Comparison of ENCODE assay signal across 19 cellular contexts in the genomic region with DNA sequence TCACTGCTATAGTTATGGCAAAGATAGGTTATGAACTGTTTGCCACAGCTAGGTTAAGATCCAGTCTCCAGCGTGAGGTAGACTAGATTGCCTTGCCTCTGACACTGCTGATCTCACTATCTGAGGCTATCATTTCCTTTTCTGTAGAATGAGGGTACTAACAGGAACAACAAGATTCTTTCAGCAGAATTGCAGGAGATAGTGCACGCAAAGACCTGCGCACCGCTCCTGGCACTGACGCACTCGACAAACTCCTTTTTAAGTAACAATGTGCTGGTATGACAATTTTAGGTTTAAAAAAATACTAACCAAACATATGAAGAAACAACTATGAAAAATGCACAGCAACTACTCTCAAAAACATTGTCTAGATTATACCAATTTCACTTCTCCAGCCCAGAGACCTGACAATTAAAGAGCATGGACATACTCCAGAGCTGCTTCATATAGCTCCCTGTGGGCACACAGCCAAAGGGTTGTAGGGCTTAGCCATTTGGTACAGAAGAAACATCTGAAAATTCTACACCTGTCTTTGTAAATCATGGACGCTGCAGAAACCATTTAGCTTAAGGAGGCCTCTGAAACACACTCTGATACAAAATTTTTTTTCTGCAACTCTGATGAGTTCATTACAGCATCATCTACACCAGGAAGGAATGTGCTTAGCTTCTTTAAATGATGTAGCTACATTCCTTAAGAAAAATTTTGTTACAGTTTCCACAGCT.
"Had no signal": no experiment of that assay in that cellular context is flagged by ENCODE, and none has a peak within 500 bp of the region (broad histone marks: within the 10 kb centered on the region; RNA-seq: fewer than 3 reads in every experiment).

No MANE protein-coding gene starts in this region.

- H3K9me3 ChIP-seq: esophagus squamous epithelium, suprapubic skin, transverse colon had no signal

- H3K9me3 Mint-ChIP-seq: dendritic cell treated with granulocyte-macrophage colony-stimulating factor and Interleukin-4, amounts not matched to agents 40 ng/mL and 50 ng/mL, for 4 days had no signal

- H3K27ac ChIP-seq: cardiac muscle cell, esophagus squamous epithelium, foreskin keratinocyte, left lung, skin epidermis, suprapubic skin, transverse colon had no signal

- H3K4me3 ChIP-seq: cardiac muscle cell, esophagus squamous epithelium, left lung, skin epidermis, suprapubic skin, transverse colon had no signal

- H3K4me3 Mint-ChIP-seq: activated CD4-positive, alpha-beta memory T cell treated with anti-CD3 and anti-CD28 coated beads for 36 hours; activated naive CD8-positive, alpha-beta T cell; dendritic cell treated with granulocyte-macrophage colony-stimulating factor and Interleukin-4, amounts not matched to agents 40 ng/mL and 50 ng/mL, for 4 days; neural crest cell; stimulated activated naive CD8-positive, alpha-beta T cell treated with anti-CD3 and anti-CD28 coated beads, Interleukin-15, Interleukin-2, amounts not matched to agents 100 ng/mL and 50 ng/mL, for 24 hours; WTC11 had no signal

- H3K4me1 ChIP-seq: esophagus squamous epithelium, foreskin keratinocyte, left lung, suprapubic skin had no signal

- ATAC-seq: foreskin keratinocyte, left lung, WTC11 had no signal

- H3K27ac Mint-ChIP-seq: activated CD4-positive, alpha-beta memory T cell treated with anti-CD3 and anti-CD28 coated beads for 36 hours; activated naive CD8-positive, alpha-beta T cell; dendritic cell treated with granulocyte-macrophage colony-stimulating factor and Interleukin-4, amounts not matched to agents 40 ng/mL and 50 ng/mL, for 4 days; progenitor cell of endocrine pancreas; stimulated activated naive CD8-positive, alpha-beta T cell treated with anti-CD3 and anti-CD28 coated beads, Interleukin-15, Interleukin-2, amounts not matched to agents 100 ng/mL and 50 ng/mL, for 24 hours; WTC11 had no signal

- DNase-seq: activated CD4-positive, alpha-beta memory T cell treated with anti-CD3 and anti-CD28 coated beads for 36 hours; activated CD4-positive, alpha-beta T cell treated with anti-CD3 and anti-CD28 coated beads for 4 hours; activated T-cell treated with anti-CD3 and anti-CD28 coated beads for 4 hours; effector CD8-positive, alpha-beta T cell; esophagus squamous epithelium; glutamatergic neuron; kidney; left lung; transverse colon had no signal

- H3K27me3 ChIP-seq: cardiac muscle cell, suprapubic skin, transverse colon had no signal

- H3K36me3 Mint-ChIP-seq: activated CD4-positive, alpha-beta memory T cell treated with anti-CD3 and anti-CD28 coated beads for 36 hours; activated naive CD8-positive, alpha-beta T cell had no signal

- H3K36me3 ChIP-seq: cardiac muscle cell, esophagus squamous epithelium, left lung, suprapubic skin, transverse colon had no signal
